14 cellular contexts compared by ENCODE assay signal in genomic region chr12:52423661-52424503, GRCh38. TPM values are rescaled to one million over a fixed set of nuclear protein-coding genes. Genes with fewer than 3 reads are reported as not detected.
DNase-seq lines count a peak whose midpoint lies in the region; ATAC-seq, FAIRE-seq and TF ChIP-seq lines count a peak whose summit lies in the region.
"Had no signal": no experiment of that assay in that cellular context is flagged by ENCODE, and none has a peak within 500 bp of the region (broad histone marks: within the 10 kb centered on the region; RNA-seq: fewer than 3 reads in every experiment).

No MANE protein-coding gene starts in this region.

- H2AFZ ChIP-seq in H1 (ENCODE audit: low read length) (peak overlapping the region; percentile 5; the same call in 1 of the 2 replicates), neuronal stem cell (ENCODE audit: low read length) (no peak overlapping the region)

- no peaks in the 10 kb centered on the region for H3K36me3 ChIP-seq in H1 (ENCODE audit: control insufficient read depth in 2 of 4, insufficient read depth in 4 of 4, low read length in 3 of 4)
- no peaks in the 10 kb centered on the region for H3K36me3 ChIP-seq in neuronal stem cell (replicated peaks in 1 of 2; ENCODE audit: control insufficient read depth in 2 of 2, insufficient read depth in 2 of 2, low read length in 2 of 2)

- no peak overlapping the region for H2AK5ac ChIP-seq in H1 (ENCODE audit: low read depth, low read length)
- H2AK5ac ChIP-seq in neuronal stem cell (ENCODE audit: low read depth, low read length): no peak overlapping the region

- H3K56ac ChIP-seq in H1 (replicated peaks; ENCODE audit: insufficient read length, low read depth, low read length): no peak overlapping the region

- H4K20me1 ChIP-seq in H1 (replicated peaks in 1 of 2; ENCODE audit: control insufficient read depth in 1 of 2, insufficient read depth in 2 of 2, low read length in 2 of 2): no peaks in the 10 kb centered on the region

- H4K5ac ChIP-seq in H1 (ENCODE audit: insufficient read length, low read depth, low read length): no peak overlapping the region

- no peaks in the 10 kb centered on the region; a peak in 2 of 7 replicates for H3K4me1 ChIP-seq in H1 (replicated peaks in 1 of 4; ENCODE audit: control insufficient read depth in 3 of 4, insufficient read depth in 4 of 4, low read length in 3 of 4)
- peaks cover 0 to 8% of the 10 kb centered on the region in 2 donors for H3K4me1 ChIP-seq in neuronal stem cell (ENCODE audit: control insufficient read depth in 2 of 2, insufficient read depth in 1 of 2, low read depth in 1 of 2, low read length in 2 of 2)

- H3K18ac ChIP-seq in H1 (ENCODE audit: extremely low read depth, low read length) (no peak overlapping the region), neuronal stem cell (ENCODE audit: low read length) (peak overlapping the region; percentile 81)

- no peak for TF ChIP-seq CTCF in H1 (IDR thresholded peaks at IDR 0.05; ENCODE audit: control extremely low read depth in 1 of 3, insufficient read depth in 1 of 3, low read depth in 1 of 3, low read length in 3 of 3)

- H2BK120ac ChIP-seq in H1 (replicated peaks; ENCODE audit: low read depth, low read length) (no peak overlapping the region), neuronal stem cell (ENCODE audit: low read depth, low read length) (no peak overlapping the region)

- H3K4ac ChIP-seq in H1 (replicated peaks; ENCODE audit: insufficient read length, low read depth, low read length) (no peak overlapping the region), neuronal stem cell (ENCODE audit: low read length) (no peak overlapping the region)

- TF ChIP-seq POLR2A in H1 (IDR thresholded peaks at IDR 0.05; ENCODE audit: control extremely low read depth in 1 of 2, low read depth in 2 of 2, low read length in 2 of 2): no peak

- H3K9ac ChIP-seq in H1 (replicated peaks in 1 of 4; ENCODE audit: extremely low read depth in 1 of 4, low read depth in 3 of 4, low read length in 3 of 4) (no peak overlapping the region), neuronal stem cell (ENCODE audit: low read depth, low read length, poor library complexity) (peak overlapping the region; percentile 36)

- ATAC-seq in GM18519 (IDR thresholded peaks at IDR 0.05; ENCODE audit: low FRiP score, unreplicated experiment): no peak
- ATAC-seq: left colon had no signal

- H3K27ac ChIP-seq in H1 (ENCODE audit: low read depth, low read length): no peak overlapping the region
- no peak overlapping the region for H3K27ac ChIP-seq in neuronal stem cell (replicated peaks; ENCODE audit: low read length)

- no peak overlapping the region for H3K4me2 ChIP-seq in H1 (ENCODE audit: insufficient read depth in 1 of 2, low read depth in 2 of 2, low read length in 2 of 2)
- H3K4me2 ChIP-seq in neuronal stem cell (ENCODE audit: insufficient read depth, low read length, poor library complexity, severe bottlenecking): no peak overlapping the region

- CTCF ChIA-PET in H1 (lab: Charles Lee; ENCODE audit: partially characterized antibody): interaction anchor here (1.0 to 4.7 kb wide), 8 partner anchors 10 to 162 kb away, joined by 3 to 16 read pairs (median 8); partner anchors contain the start of gene KRT75

- DNase-seq in COR-L47 (lab: John Stamatoyannopoulos, UW): peak; percentile 11
- DNase-seq in NCI-H2107 treated with DMSO at 0.1 percent for 48 hours (lab: John Stamatoyannopoulos, UW; ENCODE audit: unreplicated experiment): peak; percentile 81
- DNase-seq in H1 (ENCODE audit: low read depth in 1 of 2, low spot score in 2 of 2): no peak
- no peak for DNase-seq in neuronal stem cell (ENCODE audit: low spot score)
- no peak for DNase-seq in foreskin melanocyte
- no peak for DNase-seq in iPS-NIHi7 (ENCODE audit: extremely low spot score)
- DNase-seq in AG08396 (ENCODE audit: low spot score): no peak
- DNase-seq: activated naive CD8-positive, alpha-beta T cell treated with anti-CD3 and anti-CD28 coated beads for 36 hours; left colon; small intestine had no signal

- H2BK20ac ChIP-seq in H1 (ENCODE audit: low read length): no peak overlapping the region

- no peak overlapping the region for H3K4me3 ChIP-seq in H1 (ENCODE audit: extremely low read depth in 1 of 4, insufficient read depth in 2 of 4, low read depth in 3 of 4, low read length in 4 of 4)
- H3K4me3 ChIP-seq in neuronal stem cell (ENCODE audit: low read length in 2 of 2): no peak overlapping the region

- H4K8ac ChIP-seq in H1 (ENCODE audit: extremely low read depth, insufficient read depth, low read length) (peak overlapping the region; percentile 12), neuronal stem cell (ENCODE audit: low read depth, low read length) (no peak overlapping the region)

- H3K23me2 ChIP-seq in H1 (ENCODE audit: low read depth, low read length): no peaks in the 10 kb centered on the region; the same call in 1 of the 2 replicates

- POLR2A ChIA-PET in H1 (lab: Charles Lee; ENCODE audit: partially characterized antibody): interaction anchor here (0.7 kb wide), 2 partner anchors 418 to 587 kb away, joined by 3 read pairs; no protein-coding TSS in a partner anchor

- no peak overlapping the region for H4K91ac ChIP-seq in H1 (replicated peaks; ENCODE audit: insufficient read length, low read length)
- H4K91ac ChIP-seq in neuronal stem cell (ENCODE audit: low read depth, low read length, poor library complexity): no peak overlapping the region

- H3K27me3 ChIP-seq in H1 (replicated peaks in 1 of 4; ENCODE audit: control insufficient read depth in 3 of 4, extremely low read depth in 1 of 4, insufficient read depth in 3 of 4, low read length in 3 of 4) (no peaks in the 10 kb centered on the region), neuronal stem cell (ENCODE audit: control insufficient read depth in 3 of 3, insufficient read depth in 3 of 3, low read depth in 1 of 3, low read length in 3 of 3) (peaks cover 0 to 7% (median 0%) of the 10 kb centered on the region in 3 experiments)

- TF ChIP-seq EP300 in H1 (IDR thresholded peaks at IDR 0.05; ENCODE audit: borderline replicate concordance in 1 of 2, low read depth in 2 of 2, low read length in 2 of 2): no peak

- H3K79me2 ChIP-seq in H1 (ENCODE audit: control insufficient read depth in 1 of 2, insufficient read depth in 2 of 2, low read length in 2 of 2): no peaks in the 10 kb centered on the region

- H2BK15ac ChIP-seq in H1 (ENCODE audit: low read length) (no peak overlapping the region), neuronal stem cell (ENCODE audit: low read length) (no peak overlapping the region)

- H2BK12ac ChIP-seq in H1 (ENCODE audit: low read depth, low read length) (0 out of 2 replicates have a peak overlapping the region, but pooled peaks have one; percentile 75), neuronal stem cell (ENCODE audit: low read length) (no peak overlapping the region)

- no peaks in the 10 kb centered on the region for H3K9me3 ChIP-seq in H1 (ENCODE audit: insufficient read depth in 2 of 2, low read depth in 1 of 2, low read length in 1 of 2)
- H3K9me3 ChIP-seq in neuronal stem cell (replicated peaks in 1 of 2; ENCODE audit: control insufficient read depth in 2 of 2, insufficient read depth in 1 of 2, low read depth in 1 of 2, low read length in 2 of 2): no peaks in the 10 kb centered on the region

- no peak for TF ChIP-seq RAD21 in H1 (IDR thresholded peaks at IDR 0.05 in 1 of 2, conservative IDR thresholded peaks at IDR 0.05 in 1 of 2; ENCODE audit: low read depth in 2 of 2, low read length in 2 of 2)

- no peak overlapping the region for H3K14ac ChIP-seq in H1 (ENCODE audit: insufficient read length)
- peak overlapping the region; percentile 76 for H3K14ac ChIP-seq in neuronal stem cell (ENCODE audit: low read length)

- H3K79me1 ChIP-seq in H1 (ENCODE audit: low read depth, low read length) (no peaks in the 10 kb centered on the region), neuronal stem cell (ENCODE audit: low read depth, low read length) (no peaks in the 10 kb centered on the region)

- FAIRE-seq in H1 (lab: Jason Lieb, UNC): no peak
- FAIRE-seq: endometrium, RCC 7860, small intestine had no signal

- no peak overlapping the region for H3K23ac ChIP-seq in H1 (ENCODE audit: insufficient read length)
- no peak overlapping the region for H3K23ac ChIP-seq in neuronal stem cell (ENCODE audit: low read depth, low read length, poor library complexity)

- WGBS in H1 (ENCODE audit: extremely low coverage in 1 of 2, insufficient coverage in 1 of 2, insufficient read length in 1 of 2, insufficient replicate concordance in 2 of 2, low coverage in 1 of 2, low lambda C conversion rate in 2 of 2, missing lambda C conversion rate in 1 of 2), 2 experiments: 82% methylated on average over 9 of the region's 11 CpGs; no CpG with 5 or more reads in 1 of the 2 experiments
- WGBS in neuronal stem cell (ENCODE audit: extremely low coverage in 2 of 2, insufficient read length in 2 of 2, insufficient replicate concordance in 1 of 2), 2 donors: no CpG with 5 or more reads among the region's 11 CpGs

- no peak overlapping the region for H2BK5ac ChIP-seq in H1 (ENCODE audit: low read depth, low read length)
- H2BK5ac ChIP-seq in neuronal stem cell (ENCODE audit: low read length): no peak overlapping the region

RNA-seq across cellular contexts. Expression of gene KRT75, which starts 10.3 kb away (rescaled TPM):
- total RNA-seq in H1 (2021; fragmentation: NEBNext Ultra II Directional; extraction: Animal tissue kit (Norgen Biotek cat#: 25700)): not detected in 2 replicates
- not detected in 2 replicates for polyA plus RNA-seq in H1 (2011; rRNA removed)
- polyA plus RNA-seq in H1 (2011; cell fraction: cytosol; rRNA removed): not detected
- polyA plus RNA-seq in H1 (2011; cell fraction: nucleus; rRNA removed): not detected
- polyA plus RNA-seq in H1 (2012, experiment 1 of 2): not detected in 4 replicates
- not detected for polyA plus RNA-seq in H1 (2012, experiment 2 of 2)
- polyA plus RNA-seq in H1 (2013, experiment 1 of 2): not detected
- polyA plus RNA-seq in H1 (2013, experiment 2 of 2): not detected
- not detected in 2 replicates for polyA minus RNA-seq in H1 (2011; rRNA and poly(A)+ RNA removed)
- not detected for polyA minus RNA-seq in H1 (2011; cell fraction: cytosol; rRNA and poly(A)+ RNA removed)
- not detected for polyA minus RNA-seq in H1 (2011; cell fraction: nucleus; rRNA and poly(A)+ RNA removed)
- not detected for polyA plus RNA-seq in neuronal stem cell (2013, experiment 1 of 2)
- polyA plus RNA-seq in neuronal stem cell (2013, experiment 2 of 2): not detected
- total RNA-seq: activated naive CD8-positive, alpha-beta T cell treated with anti-CD3 and anti-CD28 coated beads for 36 hours; glomerular endothelial cell; left colon had no signal

RNA-seq across cellular contexts. Expression of gene KRT82, which starts 17.7 kb away (rescaled TPM):
- not detected in 2 replicates for total RNA-seq in H1 (2021; fragmentation: NEBNext Ultra II Directional; extraction: Animal tissue kit (Norgen Biotek cat#: 25700))
- not detected in 2 replicates for polyA plus RNA-seq in H1 (2011; rRNA removed)
- not detected for polyA plus RNA-seq in H1 (2011; cell fraction: cytosol; rRNA removed)
- not detected for polyA plus RNA-seq in H1 (2011; cell fraction: nucleus; rRNA removed)
- not detected in 4 replicates for polyA plus RNA-seq in H1 (2012, experiment 1 of 2)
- not detected for polyA plus RNA-seq in H1 (2012, experiment 2 of 2)
- not detected for polyA plus RNA-seq in H1 (2013, experiment 1 of 2)
- not detected for polyA plus RNA-seq in H1 (2013, experiment 2 of 2)
- polyA minus RNA-seq in H1 (2011; rRNA and poly(A)+ RNA removed): not detected in 2 replicates
- not detected for polyA minus RNA-seq in H1 (2011; cell fraction: cytosol; rRNA and poly(A)+ RNA removed)
- not detected for polyA minus RNA-seq in H1 (2011; cell fraction: nucleus; rRNA and poly(A)+ RNA removed)
- not detected for polyA plus RNA-seq in neuronal stem cell (2013, experiment 1 of 2)
- polyA plus RNA-seq in neuronal stem cell (2013, experiment 2 of 2): not detected
- total RNA-seq: activated naive CD8-positive, alpha-beta T cell treated with anti-CD3 and anti-CD28 coated beads for 36 hours; glomerular endothelial cell; left colon had no signal
- polyA plus RNA-seq: small intestine had no signal

RNA-seq across cellular contexts. Expression of gene KRT6B, which starts 28.1 kb away (rescaled TPM):
- total RNA-seq in H1 (2021; fragmentation: NEBNext Ultra II Directional; extraction: Animal tissue kit (Norgen Biotek cat#: 25700)): not detected in 2 replicates
- not detected in 2 replicates for polyA plus RNA-seq in H1 (2011; rRNA removed)
- not detected for polyA plus RNA-seq in H1 (2011; cell fraction: cytosol; rRNA removed)
- polyA plus RNA-seq in H1 (2011; cell fraction: nucleus; rRNA removed): not detected
- not detected in 4 replicates for polyA plus RNA-seq in H1 (2012, experiment 1 of 2)
- polyA plus RNA-seq in H1 (2012, experiment 2 of 2): not detected
- not detected for polyA plus RNA-seq in H1 (2013, experiment 1 of 2)
- not detected for polyA plus RNA-seq in H1 (2013, experiment 2 of 2)
- not detected in 2 replicates for polyA minus RNA-seq in H1 (2011; rRNA and poly(A)+ RNA removed)
- polyA minus RNA-seq in H1 (2011; cell fraction: cytosol; rRNA and poly(A)+ RNA removed): not detected
- not detected for polyA minus RNA-seq in H1 (2011; cell fraction: nucleus; rRNA and poly(A)+ RNA removed)
- polyA plus RNA-seq in neuronal stem cell (2013, experiment 1 of 2): not detected
- polyA plus RNA-seq in neuronal stem cell (2013, experiment 2 of 2): not detected
- total RNA-seq: activated naive CD8-positive, alpha-beta T cell treated with anti-CD3 and anti-CD28 coated beads for 36 hours; glomerular endothelial cell; left colon had no signal

RNA-seq across cellular contexts. Expression of gene KRT84, which starts 38.4 kb away (rescaled TPM):
- not detected in 2 replicates for total RNA-seq in H1 (2021; fragmentation: NEBNext Ultra II Directional; extraction: Animal tissue kit (Norgen Biotek cat#: 25700))
- polyA plus RNA-seq in H1 (2011; rRNA removed): not detected in 2 replicates
- polyA plus RNA-seq in H1 (2011; cell fraction: cytosol; rRNA removed): not detected
- not detected for polyA plus RNA-seq in H1 (2011; cell fraction: nucleus; rRNA removed)
- not detected in 4 replicates for polyA plus RNA-seq in H1 (2012, experiment 1 of 2)
- not detected for polyA plus RNA-seq in H1 (2012, experiment 2 of 2)
- not detected for polyA plus RNA-seq in H1 (2013, experiment 1 of 2)
- not detected for polyA plus RNA-seq in H1 (2013, experiment 2 of 2)
- not detected in 2 replicates for polyA minus RNA-seq in H1 (2011; rRNA and poly(A)+ RNA removed)
- polyA minus RNA-seq in H1 (2011; cell fraction: cytosol; rRNA and poly(A)+ RNA removed): not detected
- polyA minus RNA-seq in H1 (2011; cell fraction: nucleus; rRNA and poly(A)+ RNA removed): not detected
- not detected for polyA plus RNA-seq in neuronal stem cell (2013, experiment 1 of 2)
- not detected for polyA plus RNA-seq in neuronal stem cell (2013, experiment 2 of 2)
- total RNA-seq: activated naive CD8-positive, alpha-beta T cell treated with anti-CD3 and anti-CD28 coated beads for 36 hours; glomerular endothelial cell; left colon had no signal
- polyA plus RNA-seq: small intestine had no signal

RNA-seq across cellular contexts. Expression of gene KRT6C, which starts 49.7 kb away (rescaled TPM):
- total RNA-seq in H1 (2021; fragmentation: NEBNext Ultra II Directional; extraction: Animal tissue kit (Norgen Biotek cat#: 25700)): not detected in 2 replicates
- not detected in 2 replicates for polyA plus RNA-seq in H1 (2011; rRNA removed)
- not detected for polyA plus RNA-seq in H1 (2011; cell fraction: cytosol; rRNA removed)
- not detected for polyA plus RNA-seq in H1 (2011; cell fraction: nucleus; rRNA removed)
- polyA plus RNA-seq in H1 (2012, experiment 1 of 2): not detected in 4 replicates
- not detected for polyA plus RNA-seq in H1 (2012, experiment 2 of 2)
- polyA plus RNA-seq in H1 (2013, experiment 1 of 2): not detected
- polyA plus RNA-seq in H1 (2013, experiment 2 of 2): not detected
- polyA minus RNA-seq in H1 (2011; rRNA and poly(A)+ RNA removed): not detected in 2 replicates
- not detected for polyA minus RNA-seq in H1 (2011; cell fraction: cytosol; rRNA and poly(A)+ RNA removed)
- polyA minus RNA-seq in H1 (2011; cell fraction: nucleus; rRNA and poly(A)+ RNA removed): not detected
- not detected for polyA plus RNA-seq in neuronal stem cell (2013, experiment 1 of 2)
- polyA plus RNA-seq in neuronal stem cell (2013, experiment 2 of 2): not detected
- total RNA-seq: activated naive CD8-positive, alpha-beta T cell treated with anti-CD3 and anti-CD28 coated beads for 36 hours; glomerular endothelial cell; left colon had no signal

Comparison
In these comparisons a context has a peak if more than half of its experiments do, and no peak if none do; other contexts are left out.
1. DNase-seq: peak in COR-L47 (single experiment) and NCI-H2107 treated with DMSO at 0.1 percent for 48 hours (single experiment); none in H1 (0 of 2), neuronal stem cell (single experiment), foreskin melanocyte (single experiment), iPS-NIHi7 (single experiment) and AG08396 (single experiment).